In the genomic region with DNA sequence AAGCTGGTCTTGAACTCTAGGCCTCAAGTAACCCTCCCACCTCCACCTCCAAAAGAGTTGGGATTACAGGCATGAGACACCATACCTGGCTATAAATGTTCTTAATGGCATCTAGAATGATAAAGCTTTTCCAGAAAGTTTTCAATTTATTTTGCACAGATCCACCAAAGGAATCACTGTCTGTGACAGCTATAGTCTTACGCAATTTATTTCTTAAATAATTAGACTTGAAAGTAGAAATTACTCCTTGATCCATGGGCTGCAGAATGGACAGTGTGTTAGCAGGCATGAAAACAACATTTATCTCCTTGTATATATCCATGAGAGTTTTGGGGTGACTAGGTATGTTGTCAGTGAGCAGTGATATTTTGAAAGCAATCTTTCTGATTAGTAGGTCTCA, we compare ENCODE assay signal across 20 cellular contexts. TPM values are rescaled to one million over a fixed set of nuclear protein-coding genes. Genes with fewer than 3 reads are reported as not detected.
DNase-seq lines count a peak whose midpoint lies in the region; ATAC-seq, FAIRE-seq and TF ChIP-seq lines count a peak whose summit lies in the region.
"Had no signal": no experiment of that assay in that cellular context is flagged by ENCODE, and none has a peak within 500 bp of the region (broad histone marks: within the 10 kb centered on the region; RNA-seq: fewer than 3 reads in every experiment).

No MANE protein-coding gene starts in this region.

- H3K36me3 ChIP-seq in A673 (ENCODE audit: insufficient read depth, low read length, poor library complexity, severe bottlenecking), result no peaks in the 10 kb centered on the region
- H3K36me3 ChIP-seq in GM23248 (ENCODE audit: low read depth), result no peaks in the 10 kb centered on the region
- H3K36me3 ChIP-seq in K562 (ENCODE audit: control insufficient read depth, insufficient read depth, low read length), result no peaks in the 10 kb centered on the region
- H3K36me3 ChIP-seq: BLaER1 had no signal

- no peak for TF ChIP-seq EP300 in K562 (IDR thresholded peaks at IDR 0.05; ENCODE audit: low read length)

- peaks cover 26% of the 10 kb centered on the region for H3F3A ChIP-seq in GM23248 (ENCODE audit: insufficient read depth)

- H3K9me3 ChIP-seq in A673 (ENCODE audit: low read depth, low read length, poor library complexity, severe bottlenecking) (peaks cover 3% of the 10 kb centered on the region), GM23248 (ENCODE audit: low read depth) (no peaks in the 10 kb centered on the region), K562 (replicated peaks; ENCODE audit: control insufficient read depth, insufficient read depth, low read depth, low read length) (no peaks in the 10 kb centered on the region)
- H3K9me3 ChIP-seq: A549, Caco-2 had no signal

- no peak for TF ChIP-seq POLR2A in K562 (conservative IDR thresholded peaks at IDR 0.05)

- no peak for TF ChIP-seq RAD21 in K562 (CRISPR knock-in tag; conservative IDR thresholded peaks at IDR 0.05 in 1 of 2, IDR thresholded peaks at IDR 0.05 in 1 of 2)

- no peak for DNase-seq in A673 (ENCODE audit: low spot score)
- DNase-seq in GM23248, result no peak
- DNase-seq in K562 (ENCODE audit: extremely low read depth in 1 of 4, low spot score in 3 of 4), result no peak
- no peak for DNase-seq in HuH-7 (ENCODE audit: low spot score)
- DNase-seq in activated CD4-positive, alpha-beta T cell treated with anti-CD3 and anti-CD28 coated beads for 48 hours, result no peak
- DNase-seq in activated CD8-positive, alpha-beta memory T cell treated with anti-CD3 and anti-CD28 coated beads, Interleukin-2, amount 50 U/mL, for 48 hours, result no peak
- DNase-seq: 8988T; Caco-2; CD4-positive, CD25-positive, alpha-beta regulatory T cell; CD8-positive, alpha-beta T cell; DMS153; DND-41; H7; HCEC 1CT had no signal

- no peak for ATAC-seq in K562
- ATAC-seq: A549; CD8-positive, alpha-beta T cell had no signal

- H3K4me2 ChIP-seq in GM23248 (ENCODE audit: unreplicated experiment) (no peak overlapping the region), K562 (ENCODE audit: insufficient read depth, low read length) (no peak overlapping the region)
- H3K4me2 ChIP-seq: A549, BLaER1 had no signal

- POLR2A ChIA-PET in A673 (lab: Charles Lee; ENCODE audit: low non-redundant PET) (no interaction called here), K562 (lab: Yijun Ruan, JAX) (interaction anchor here (0.9 to 1.2 kb wide), 2 partner anchors 9 to 16 kb away, joined by 3 to 5 read pairs; no protein-coding TSS in a partner anchor)

- BruUV-seq in A673 (replicated peaks; lab: Mats Ljungman, UMichigan) (no TSS peak), K562 (replicated peaks; lab: Mats Ljungman, UMichigan) (no TSS peak)

- in situ Hi-C loops in GM23248 (cut with MboI) (no loop called here), K562 (cut with MboI) (no loop called here)

- peaks cover 22% of the 10 kb centered on the region for H3K4me1 ChIP-seq in A673 (ENCODE audit: insufficient read depth, low read length, poor library complexity, severe bottlenecking)
- H3K4me1 ChIP-seq in GM23248 (ENCODE audit: insufficient read depth), result peaks cover 33% of the 10 kb centered on the region
- no peaks in the 10 kb centered on the region for H3K4me1 ChIP-seq in K562 (replicated peaks in 1 of 2; ENCODE audit: control insufficient read depth in 2 of 2, insufficient read depth in 2 of 2, low read length in 2 of 2)
- H3K4me1 ChIP-seq: A549, BLaER1 had no signal

- intact Hi-C loops in A673 (cut with micrococcal nuclease; ENCODE audit: unreplicated experiment), result no loop called here
- intact Hi-C loops in K562 (cut with micrococcal nuclease), result no loop called here

- WGBS in GM23248 (ENCODE audit: low coverage in 1 of 2, low lambda C conversion rate in 2 of 2, missing lambda C conversion rate in 2 of 2), 2 experiments, result 96 to 100% methylated on average over 1 of the region's 1 CpG
- WGBS in K562 (ENCODE audit: insufficient coverage, low coverage, missing lambda C conversion rate), result 97% methylated on average over 1 of the region's 1 CpG

- H3K79me2 ChIP-seq in GM23248 (ENCODE audit: insufficient read depth) (peaks cover 54% of the 10 kb centered on the region), K562 (ENCODE audit: control insufficient read depth, insufficient read depth, low read length) (no peaks in the 10 kb centered on the region; the same call in 2 of the 3 replicates)

- H3K9me2 ChIP-seq in GM23248 (ENCODE audit: insufficient read depth), result no peaks in the 10 kb centered on the region

- H4K20me1 ChIP-seq in GM23248 (ENCODE audit: insufficient read depth), result no peaks in the 10 kb centered on the region
- no peaks in the 10 kb centered on the region for H4K20me1 ChIP-seq in K562 (replicated peaks; ENCODE audit: control insufficient read depth, insufficient read depth, low read length)
- H4K20me1 ChIP-seq: BLaER1 had no signal

- no peaks in the 10 kb centered on the region for H3K9me1 ChIP-seq in K562 (ENCODE audit: control insufficient read depth, insufficient read depth, low read length)

- H3K27me3 ChIP-seq in A673 (replicated peaks; ENCODE audit: insufficient read depth, low read depth, low read length, poor library complexity) (no peaks in the 10 kb centered on the region), GM23248 (replicated peaks; ENCODE audit: insufficient read depth) (no peaks in the 10 kb centered on the region), K562 (ENCODE audit: control insufficient read depth in 2 of 2, insufficient read depth in 2 of 2, low read length in 2 of 2) (no peaks in the 10 kb centered on the region)
- H3K27me3 ChIP-seq: BLaER1 had no signal

- H3K4me3 ChIP-seq in A673 (ENCODE audit: low read depth, low read length, poor library complexity, severe bottlenecking) (no peak overlapping the region), GM23248 (no peak overlapping the region), K562 (no peak overlapping the region)
- H3K4me3 ChIP-seq: A549, BLaER1 had no signal

- no peak for FAIRE-seq in K562 (lab: Jason Lieb, UNC)
- FAIRE-seq: A549, G401.6, GM12892, H1 had no signal

- H2AFZ ChIP-seq in GM23248 (no peak overlapping the region), K562 (ENCODE audit: low read depth, low read length) (no peak overlapping the region)

- TF ChIP-seq CTCF in A673 (conservative IDR thresholded peaks at IDR 0.05; ENCODE audit: low read depth, low read length) (no peak), K562 (IDR thresholded peaks at IDR 0.05 in 2 of 3, conservative IDR thresholded peaks at IDR 0.05 in 1 of 3; ENCODE audit: insufficient read depth in 2 of 3, low read depth in 1 of 3, low read length in 3 of 3) (no peak)

- no peak overlapping the region for H3K9ac ChIP-seq in GM23248
- no peak overlapping the region for H3K9ac ChIP-seq in K562 (ENCODE audit: insufficient read depth in 1 of 2, low read depth in 2 of 2, low read length in 2 of 2)
- H3K9ac ChIP-seq: BLaER1 had no signal

- H3K27ac ChIP-seq in A673 (ENCODE audit: low read depth, low read length, poor library complexity, severe bottlenecking), result peak overlapping the region; percentile 64
- H3K27ac ChIP-seq in GM23248, result peak overlapping the region; percentile 77
- no peak overlapping the region for H3K27ac ChIP-seq in K562 (ENCODE audit: extremely low read depth, low read depth, low read length)
- H3K27ac ChIP-seq: A549, BLaER1, C4-2B had no signal

- CTCF ChIA-PET in A673 (lab: Charles Lee) (no interaction called here), K562 (lab: Yijun Ruan, JAX; ENCODE audit: low intra/inter-chr PET ratio) (no interaction called here)

TF ChIP-seq in K562, 482 proteins besides CTCF, POLR2A, EP300 and RAD21:
- TF ChIP-seq IRF2 (CRISPR knock-in tag; IDR thresholded peaks at IDR 0.05) (no peak), CEBPG (CRISPR knock-in tag; IDR thresholded peaks at IDR 0.05) (no peak), CEBPG (tag; conservative IDR thresholded peaks at IDR 0.05 in 1 of 2, IDR thresholded peaks at IDR 0.05 in 1 of 2) (peak in 1 of 2 experiments; percentile 81; a peak in 3 of 4 replicates), CEBPB (tag; IDR thresholded peaks at IDR 0.05) (peak; percentile 78)

RNA-seq across cellular contexts. Expression of gene GALNT11, which starts 33.8 kb away (rescaled TPM):
- total RNA-seq in A673 (2021) (30.4 and 35.5 TPM in 2 replicates), K562 (2014; rRNA removed) (30.0 and 30.7 TPM in 2 replicates), K562 (2014; rRNA removed; fragmentation: Illumina TruSeq; extraction: Trizol) (33.3 and 36.5 TPM in 2 replicates), K562 (2015; rRNA removed; fragmentation: Illumina TruSeq; extraction: Trizol) (35.4 and 36.5 TPM in 2 replicates), K562 (2021) (27.9 and 28.1 TPM in 2 replicates)
- 49.1 and 70.3 TPM in 2 replicates for total RNA-seq in GM23248 (2014; rRNA removed; shearing (Covaris generic))
- polyA plus RNA-seq in GM23248 (2016; fragmentation: Nextera tagmentation; extraction: Ambion mirVana) (38.2 and 42.0 TPM in 2 replicates), K562 (2011; rRNA removed) (37.3 and 59.5 TPM in 2 replicates), K562 (2014; fragmentation: Illumina TruSeq; extraction: Trizol) (31.4 and 44.8 TPM in 2 replicates), K562 (2014; fragmentation: Nextera tagmentation; extraction: Ambion mirVana) (10 to 100 TPM in 1 of 2 experiments, 1 to 10 TPM in 1; 8.2 to 11.1 TPM), K562 (2014; rRNA removed) (35.5 and 37.9 TPM in 2 replicates)
- total RNA-seq in K562 (2011; cell fraction: chromatin; rRNA removed; ENCODE audit: low replicate concordance), result 71.2 and 136 TPM in 2 replicates
- total RNA-seq in K562 (2011; cell fraction: nucleolus; rRNA removed), result 40.0 and 46.1 TPM in 2 replicates
- 82.1 and 111 TPM in 2 replicates for total RNA-seq in K562 (2011; cell fraction: nucleoplasm; rRNA removed)
- polyA plus RNA-seq in K562 (2011; cell fraction: cytosol; rRNA removed), result 25.0 and 30.5 TPM in 2 replicates
- 29.8 and 29.9 TPM in 2 replicates for polyA plus RNA-seq in K562 (2011; cell fraction: nucleus; rRNA removed)
- polyA plus RNA-seq in K562 (2012), result 26.6 and 33.6 TPM in 2 replicates
- polyA minus RNA-seq in K562 (2011; rRNA and poly(A)+ RNA removed), result 36.9 and 43.0 TPM in 2 replicates
- polyA minus RNA-seq in K562 (2011; cell fraction: cytosol; rRNA and poly(A)+ RNA removed), result 17.2 and 19.9 TPM in 2 replicates
- polyA minus RNA-seq in K562 (2011; cell fraction: nucleus; rRNA and poly(A)+ RNA removed), result 16.4 and 20.3 TPM in 2 replicates
